In the genomic region with DNA sequence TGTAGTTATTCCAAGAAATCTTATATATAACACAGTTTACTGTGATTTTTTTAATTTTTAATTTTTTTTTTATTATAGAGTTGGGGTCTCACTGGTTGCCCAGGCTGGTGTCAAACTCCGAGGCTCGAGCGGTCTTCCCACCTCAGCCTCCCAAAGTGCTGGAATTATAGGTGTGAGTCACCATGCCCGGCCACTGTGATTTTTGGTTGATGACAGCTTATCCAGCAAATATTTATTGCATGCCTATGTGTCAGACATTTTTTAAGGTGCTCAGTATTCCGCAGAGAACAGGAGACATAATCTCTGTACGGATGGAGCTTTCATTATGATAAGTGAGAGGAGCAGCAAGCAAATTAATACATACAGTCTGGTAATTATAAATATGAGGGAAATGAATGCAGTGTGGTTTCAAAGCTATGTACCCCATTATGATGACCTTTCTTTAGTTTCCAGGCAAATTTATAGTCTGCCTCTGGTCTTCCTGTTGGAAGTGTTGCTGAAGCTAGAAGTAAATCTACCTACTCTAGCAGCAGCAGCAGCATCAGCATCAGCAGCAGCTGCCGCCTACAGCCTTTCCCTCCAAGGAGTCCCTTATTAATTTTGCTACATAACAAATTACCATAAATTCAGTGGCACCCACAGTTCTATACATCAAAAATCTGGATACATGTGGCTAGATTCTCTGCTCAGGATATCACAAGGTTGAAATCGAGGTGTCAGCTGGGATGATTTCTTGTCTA, we compare ENCODE assay signal across 1 cellular context.
TF ChIP-seq lines count a peak whose summit lies in the region.

No MANE protein-coding gene starts in this region.

TF ChIP-seq in HEK293, 187 proteins besides CTCF, POLR2A, EP300 and RAD21 (continued from another document):
- 0 out of 2 replicates have a peak, but pooled peaks have one; percentile 13 for TF ChIP-seq ZNF335 (tag by site-specific recombination; conservative IDR thresholded peaks at IDR 0.05)
- TF ChIP-seq ZNF202 (tag by site-specific recombination; IDR thresholded peaks at IDR 0.05; ENCODE audit: borderline replicate concordance), result no peak
- TF ChIP-seq, protein P1, sequence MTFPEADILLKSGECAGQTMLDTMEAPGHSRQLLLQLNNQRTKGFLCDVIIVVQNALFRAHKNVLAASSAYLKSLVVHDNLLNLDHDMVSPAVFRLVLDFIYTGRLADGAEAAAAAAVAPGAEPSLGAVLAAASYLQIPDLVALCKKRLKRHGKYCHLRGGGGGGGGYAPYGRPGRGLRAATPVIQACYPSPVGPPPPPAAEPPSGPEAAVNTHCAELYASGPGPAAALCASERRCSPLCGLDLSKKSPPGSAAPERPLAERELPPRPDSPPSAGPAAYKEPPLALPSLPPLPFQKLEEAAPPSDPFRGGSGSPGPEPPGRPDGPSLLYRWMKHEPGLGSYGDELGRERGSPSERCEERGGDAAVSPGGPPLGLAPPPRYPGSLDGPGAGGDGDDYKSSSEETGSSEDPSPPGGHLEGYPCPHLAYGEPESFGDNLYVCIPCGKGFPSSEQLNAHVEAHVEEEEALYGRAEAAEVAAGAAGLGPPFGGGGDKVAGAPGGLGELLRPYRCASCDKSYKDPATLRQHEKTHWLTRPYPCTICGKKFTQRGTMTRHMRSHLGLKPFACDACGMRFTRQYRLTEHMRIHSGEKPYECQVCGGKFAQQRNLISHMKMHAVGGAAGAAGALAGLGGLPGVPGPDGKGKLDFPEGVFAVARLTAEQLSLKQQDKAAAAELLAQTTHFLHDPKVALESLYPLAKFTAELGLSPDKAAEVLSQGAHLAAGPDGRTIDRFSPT (tag by site-specific recombination; IDR thresholded peaks at IDR 0.05), result 0 out of 2 replicates have a peak, but pooled peaks have one; percentile 58
- TF ChIP-seq OSR2 (tag by site-specific recombination; IDR thresholded peaks at IDR 0.05), result peak; percentile 7; the same call in 1 of the 2 replicates
- peak; percentile 39; the same call in 1 of the 2 replicates for TF ChIP-seq ZNF629 (tag by site-specific recombination; IDR thresholded peaks at IDR 0.05)
- peak; percentile 57 for TF ChIP-seq ZNF366 (tag by site-specific recombination; conservative IDR thresholded peaks at IDR 0.05)
- TF ChIP-seq, protein P2, sequence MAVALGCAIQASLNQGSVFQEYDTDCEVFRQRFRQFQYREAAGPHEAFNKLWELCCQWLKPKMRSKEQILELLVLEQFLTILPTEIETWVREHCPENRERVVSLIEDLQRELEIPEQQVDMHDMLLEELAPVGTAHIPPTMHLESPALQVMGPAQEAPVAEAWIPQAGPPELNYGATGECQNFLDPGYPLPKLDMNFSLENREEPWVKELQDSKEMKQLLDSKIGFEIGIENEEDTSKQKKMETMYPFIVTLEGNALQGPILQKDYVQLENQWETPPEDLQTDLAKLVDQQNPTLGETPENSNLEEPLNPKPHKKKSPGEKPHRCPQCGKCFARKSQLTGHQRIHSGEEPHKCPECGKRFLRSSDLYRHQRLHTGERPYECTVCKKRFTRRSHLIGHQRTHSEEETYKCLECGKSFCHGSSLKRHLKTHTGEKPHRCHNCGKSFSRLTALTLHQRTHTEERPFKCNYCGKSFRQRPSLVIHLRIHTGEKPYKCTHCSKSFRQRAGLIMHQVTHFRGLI (tag by site-specific recombination; IDR thresholded peaks at IDR 0.05), result no peak
- TF ChIP-seq ZNF623 (tag by site-specific recombination; IDR thresholded peaks at IDR 0.05), result no peak
- no peak for TF ChIP-seq ZNF558 (tag by site-specific recombination; IDR thresholded peaks at IDR 0.05)
- no peak for TF ChIP-seq HOXC10 (CRISPR knock-in tag; IDR thresholded peaks at IDR 0.05)
- TF ChIP-seq ZNF660 (tag by site-specific recombination; IDR thresholded peaks at IDR 0.05), result peak; percentile 79; the same call in 1 of the 2 replicates
- TF ChIP-seq, protein P3, sequence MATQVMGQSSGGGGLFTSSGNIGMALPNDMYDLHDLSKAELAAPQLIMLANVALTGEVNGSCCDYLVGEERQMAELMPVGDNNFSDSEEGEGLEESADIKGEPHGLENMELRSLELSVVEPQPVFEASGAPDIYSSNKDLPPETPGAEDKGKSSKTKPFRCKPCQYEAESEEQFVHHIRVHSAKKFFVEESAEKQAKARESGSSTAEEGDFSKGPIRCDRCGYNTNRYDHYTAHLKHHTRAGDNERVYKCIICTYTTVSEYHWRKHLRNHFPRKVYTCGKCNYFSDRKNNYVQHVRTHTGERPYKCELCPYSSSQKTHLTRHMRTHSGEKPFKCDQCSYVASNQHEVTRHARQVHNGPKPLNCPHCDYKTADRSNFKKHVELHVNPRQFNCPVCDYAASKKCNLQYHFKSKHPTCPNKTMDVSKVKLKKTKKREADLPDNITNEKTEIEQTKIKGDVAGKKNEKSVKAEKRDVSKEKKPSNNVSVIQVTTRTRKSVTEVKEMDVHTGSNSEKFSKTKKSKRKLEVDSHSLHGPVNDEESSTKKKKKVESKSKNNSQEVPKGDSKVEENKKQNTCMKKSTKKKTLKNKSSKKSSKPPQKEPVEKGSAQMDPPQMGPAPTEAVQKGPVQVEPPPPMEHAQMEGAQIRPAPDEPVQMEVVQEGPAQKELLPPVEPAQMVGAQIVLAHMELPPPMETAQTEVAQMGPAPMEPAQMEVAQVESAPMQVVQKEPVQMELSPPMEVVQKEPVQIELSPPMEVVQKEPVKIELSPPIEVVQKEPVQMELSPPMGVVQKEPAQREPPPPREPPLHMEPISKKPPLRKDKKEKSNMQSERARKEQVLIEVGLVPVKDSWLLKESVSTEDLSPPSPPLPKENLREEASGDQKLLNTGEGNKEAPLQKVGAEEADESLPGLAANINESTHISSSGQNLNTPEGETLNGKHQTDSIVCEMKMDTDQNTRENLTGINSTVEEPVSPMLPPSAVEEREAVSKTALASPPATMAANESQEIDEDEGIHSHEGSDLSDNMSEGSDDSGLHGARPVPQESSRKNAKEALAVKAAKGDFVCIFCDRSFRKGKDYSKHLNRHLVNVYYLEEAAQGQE (tag by site-specific recombination; IDR thresholded peaks at IDR 0.05), result no peak
- TF ChIP-seq, protein P4, sequence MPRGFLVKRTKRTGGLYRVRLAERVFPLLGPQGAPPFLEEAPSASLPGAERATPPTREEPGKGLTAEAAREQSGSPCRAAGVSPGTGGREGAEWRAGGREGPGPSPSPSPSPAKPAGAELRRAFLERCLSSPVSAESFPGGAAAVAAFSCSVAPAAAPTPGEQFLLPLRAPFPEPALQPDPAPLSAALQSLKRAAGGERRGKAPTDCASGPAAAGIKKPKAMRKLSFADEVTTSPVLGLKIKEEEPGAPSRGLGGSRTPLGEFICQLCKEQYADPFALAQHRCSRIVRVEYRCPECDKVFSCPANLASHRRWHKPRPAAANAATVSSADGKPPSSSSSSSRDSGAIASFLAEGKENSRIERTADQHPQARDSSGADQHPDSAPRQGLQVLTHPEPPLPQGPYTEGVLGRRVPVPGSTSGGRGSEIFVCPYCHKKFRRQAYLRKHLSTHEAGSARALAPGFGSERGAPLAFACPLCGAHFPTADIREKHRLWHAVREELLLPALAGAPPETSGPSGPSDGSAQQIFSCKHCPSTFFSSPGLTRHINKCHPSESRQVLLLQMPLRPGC (tag by site-specific recombination; IDR thresholded peaks at IDR 0.05), result 0 out of 2 replicates have a peak, but pooled peaks have one; percentile 55
- no peak for TF ChIP-seq ZNF701 (tag by site-specific recombination; IDR thresholded peaks at IDR 0.05)
- TF ChIP-seq ZNF707 (tag by site-specific recombination; IDR thresholded peaks at IDR 0.05), result no peak
- TF ChIP-seq RBAK (tag by site-specific recombination; IDR thresholded peaks at IDR 0.05), result no peak
- TF ChIP-seq ZSCAN30 (tag by site-specific recombination; IDR thresholded peaks at IDR 0.05), result no peak
- no peak for TF ChIP-seq ZNF311 (tag by site-specific recombination; IDR thresholded peaks at IDR 0.05; ENCODE audit: borderline replicate concordance)
- TF ChIP-seq, protein P5, sequence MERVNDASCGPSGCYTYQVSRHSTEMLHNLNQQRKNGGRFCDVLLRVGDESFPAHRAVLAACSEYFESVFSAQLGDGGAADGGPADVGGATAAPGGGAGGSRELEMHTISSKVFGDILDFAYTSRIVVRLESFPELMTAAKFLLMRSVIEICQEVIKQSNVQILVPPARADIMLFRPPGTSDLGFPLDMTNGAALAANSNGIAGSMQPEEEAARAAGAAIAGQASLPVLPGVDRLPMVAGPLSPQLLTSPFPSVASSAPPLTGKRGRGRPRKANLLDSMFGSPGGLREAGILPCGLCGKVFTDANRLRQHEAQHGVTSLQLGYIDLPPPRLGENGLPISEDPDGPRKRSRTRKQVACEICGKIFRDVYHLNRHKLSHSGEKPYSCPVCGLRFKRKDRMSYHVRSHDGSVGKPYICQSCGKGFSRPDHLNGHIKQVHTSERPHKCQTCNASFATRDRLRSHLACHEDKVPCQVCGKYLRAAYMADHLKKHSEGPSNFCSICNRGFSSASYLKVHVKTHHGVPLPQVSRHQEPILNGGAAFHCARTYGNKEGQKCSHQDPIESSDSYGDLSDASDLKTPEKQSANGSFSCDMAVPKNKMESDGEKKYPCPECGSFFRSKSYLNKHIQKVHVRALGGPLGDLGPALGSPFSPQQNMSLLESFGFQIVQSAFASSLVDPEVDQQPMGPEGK (tag by site-specific recombination; IDR thresholded peaks at IDR 0.05), result 0 out of 2 replicates have a peak, but pooled peaks have one; percentile 15
- TF ChIP-seq ZNF23 (tag by site-specific recombination; IDR thresholded peaks at IDR 0.05; ENCODE audit: borderline replicate concordance), result no peak
- TF ChIP-seq, protein P6, sequence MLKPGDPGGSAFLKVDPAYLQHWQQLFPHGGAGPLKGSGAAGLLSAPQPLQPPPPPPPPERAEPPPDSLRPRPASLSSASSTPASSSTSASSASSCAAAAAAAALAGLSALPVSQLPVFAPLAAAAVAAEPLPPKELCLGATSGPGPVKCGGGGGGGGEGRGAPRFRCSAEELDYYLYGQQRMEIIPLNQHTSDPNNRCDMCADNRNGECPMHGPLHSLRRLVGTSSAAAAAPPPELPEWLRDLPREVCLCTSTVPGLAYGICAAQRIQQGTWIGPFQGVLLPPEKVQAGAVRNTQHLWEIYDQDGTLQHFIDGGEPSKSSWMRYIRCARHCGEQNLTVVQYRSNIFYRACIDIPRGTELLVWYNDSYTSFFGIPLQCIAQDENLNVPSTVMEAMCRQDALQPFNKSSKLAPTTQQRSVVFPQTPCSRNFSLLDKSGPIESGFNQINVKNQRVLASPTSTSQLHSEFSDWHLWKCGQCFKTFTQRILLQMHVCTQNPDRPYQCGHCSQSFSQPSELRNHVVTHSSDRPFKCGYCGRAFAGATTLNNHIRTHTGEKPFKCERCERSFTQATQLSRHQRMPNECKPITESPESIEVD (tag by site-specific recombination; IDR thresholded peaks at IDR 0.05), result no peak
- TF ChIP-seq ZNF658 (tag by site-specific recombination; IDR thresholded peaks at IDR 0.05), result no peak
- peak; percentile 60; the same call in 1 of the 2 replicates for TF ChIP-seq ZNF121 (tag by site-specific recombination; IDR thresholded peaks at IDR 0.05)
